In genomic region chr3:12425850-12426579, GRCh38 we compare ENCODE assay signal across 27 cellular contexts. TPM values are rescaled to one million over a fixed set of nuclear protein-coding genes. Genes with fewer than 3 reads are reported as not detected.
DNase-seq lines count a peak whose midpoint lies in the region; ATAC-seq lines count a peak whose summit lies in the region.
"Had no signal": no experiment of that assay in that cellular context is flagged by ENCODE, and none has a peak within 500 bp of the region (broad histone marks: within the 10 kb centered on the region; RNA-seq: fewer than 3 reads in every experiment).

No MANE protein-coding gene starts in this region.

- peaks cover 3% of the 10 kb centered on the region for H3K27me3 Mint-ChIP-seq in activated T-helper 2 cell treated with anti-CD3 and anti-CD28 coated beads, Interferon-gamma antibody, Interleukin-2, Interleukin-4, amounts not matched to agents 10 μg/mL and 5 μg/mL and 100 μg/mL, durations not matched to agents 14 hours and 24 hours and 36 hours (ENCODE audit: low read depth)
- peaks cover 33 to 39% of the 10 kb centered on the region in 2 donors for H3K27me3 Mint-ChIP-seq in stimulated activated naive B cell treated with anti-CD40 and anti-IgM and Interleukin-4, amounts not matched to agents 10 μg/mL and 1 μg/mL and 100 μg/mL, for 72 hours

- H3K4me1 Mint-ChIP-seq in activated T-helper 2 cell treated with anti-CD3 and anti-CD28 coated beads, Interferon-gamma antibody, Interleukin-2, Interleukin-4, amounts not matched to agents 10 μg/mL and 5 μg/mL and 100 μg/mL, durations not matched to agents 14 hours and 24 hours and 36 hours (ENCODE audit: low read depth): peaks cover 48% of the 10 kb centered on the region
- no peaks in the 10 kb centered on the region for H3K4me1 Mint-ChIP-seq in stimulated activated naive B cell treated with anti-CD40 and anti-IgM and Interleukin-4, amounts not matched to agents 10 μg/mL and 1 μg/mL and 100 μg/mL, for 72 hours
- H3K4me1 Mint-ChIP-seq: immature natural killer cell, memory B cell had no signal

- no peaks in the 10 kb centered on the region for H3K36me3 ChIP-seq in mesendoderm (ENCODE audit: control insufficient read depth, insufficient read depth, low read length)
- H3K36me3 ChIP-seq: gastroesophageal sphincter, neutrophil, tibial nerve had no signal

- H3K23ac ChIP-seq in mesendoderm (ENCODE audit: low read length): no peak overlapping the region

- no peaks in the 10 kb centered on the region for H3K79me2 ChIP-seq in mesendoderm (ENCODE audit: control insufficient read depth, insufficient read depth, low read length)

- H2BK120ac ChIP-seq in mesendoderm (ENCODE audit: low read depth, low read length): no peak overlapping the region

- H3K9ac ChIP-seq in mesendoderm (ENCODE audit: low read length): no peak overlapping the region

- peaks cover 18% of the 10 kb centered on the region for H3K36me3 Mint-ChIP-seq in activated T-helper 2 cell treated with anti-CD3 and anti-CD28 coated beads, Interferon-gamma antibody, Interleukin-2, Interleukin-4, amounts not matched to agents 10 μg/mL and 5 μg/mL and 100 μg/mL, durations not matched to agents 14 hours and 24 hours and 36 hours (ENCODE audit: low read depth)
- H3K36me3 Mint-ChIP-seq in stimulated activated naive B cell treated with anti-CD40 and anti-IgM and Interleukin-4, amounts not matched to agents 10 μg/mL and 1 μg/mL and 100 μg/mL, for 72 hours: peaks cover 5 to 6% of the 10 kb centered on the region in 2 donors
- H3K36me3 Mint-ChIP-seq: brain, immature natural killer cell, memory B cell had no signal

- H3K4me1 ChIP-seq in mesendoderm (ENCODE audit: control insufficient read depth, low read depth, low read length): peaks cover 17% of the 10 kb centered on the region

- H3K4me3 ChIP-seq in Jurkat, Clone E6-1 (ENCODE audit: low read length): no peak overlapping the region
- no peak overlapping the region for H3K4me3 ChIP-seq in mesendoderm (ENCODE audit: low read length)
- H3K4me3 ChIP-seq: gastroesophageal sphincter, tibial nerve had no signal

- H3K79me1 ChIP-seq in mesendoderm (ENCODE audit: low read length): no peaks in the 10 kb centered on the region

- H2AK5ac ChIP-seq in mesendoderm (ENCODE audit: low read length): no peak overlapping the region

- intact Hi-C loops in activated T-helper 2 cell treated with anti-CD3 and anti-CD28 coated beads, Interferon-gamma antibody, Interleukin-2, Interleukin-4, amounts not matched to agents 10 μg/mL and 5 μg/mL and 100 μg/mL, durations not matched to agents 14 hours and 24 hours and 36 hours (cut with micrococcal nuclease): loop anchor here (2.0 kb wide), 2 partner anchors 45 to 239 kb away; no protein-coding TSS in a partner anchor

- no peak overlapping the region for H3K56ac ChIP-seq in mesendoderm (ENCODE audit: low read length)

- H2BK5ac ChIP-seq in mesendoderm (ENCODE audit: low read length): no peak overlapping the region

- ATAC-seq in stimulated activated naive B cell treated with anti-CD40 and anti-IgM and Interleukin-4, amounts not matched to agents 10 μg/mL and 1 μg/mL and 100 μg/mL, for 72 hours (replicated peaks): no peak
- no peak for ATAC-seq in GM18873 (IDR thresholded peaks at IDR 0.05; ENCODE audit: low FRiP score, unreplicated experiment)
- ATAC-seq: activated CD4-positive, CD25-positive, alpha-beta regulatory T cell treated with anti-CD3 and anti-CD28 coated beads, Interleukin-2, amount 50 U/mL, for 24 hours; gastroesophageal sphincter; HCT116; left colon; sciatic nerve had no signal

- H3K27me3 ChIP-seq in mesendoderm (ENCODE audit: insufficient read depth, low read length, poor library complexity): no peaks in the 10 kb centered on the region
- H3K27me3 ChIP-seq: tibial nerve had no signal

- H3K4me3 Mint-ChIP-seq in activated T-helper 2 cell treated with anti-CD3 and anti-CD28 coated beads, Interferon-gamma antibody, Interleukin-2, Interleukin-4, amounts not matched to agents 10 μg/mL and 5 μg/mL and 100 μg/mL, durations not matched to agents 14 hours and 24 hours and 36 hours (ENCODE audit: low read depth): no peak overlapping the region
- H3K4me3 Mint-ChIP-seq in stimulated activated naive B cell treated with anti-CD40 and anti-IgM and Interleukin-4, amounts not matched to agents 10 μg/mL and 1 μg/mL and 100 μg/mL, for 72 hours: no peak overlapping the region
- H3K4me3 Mint-ChIP-seq: brain, immature natural killer cell, memory B cell had no signal

- H2BK15ac ChIP-seq in mesendoderm (replicated peaks; ENCODE audit: low read depth): no peak overlapping the region

- H3K18ac ChIP-seq in mesendoderm (ENCODE audit: low read length): no peak overlapping the region

- H4K5ac ChIP-seq in mesendoderm (ENCODE audit: low read length): no peak overlapping the region

- H3K9me3 Mint-ChIP-seq in activated T-helper 2 cell treated with anti-CD3 and anti-CD28 coated beads, Interferon-gamma antibody, Interleukin-2, Interleukin-4, amounts not matched to agents 10 μg/mL and 5 μg/mL and 100 μg/mL, durations not matched to agents 14 hours and 24 hours and 36 hours: no peaks in the 10 kb centered on the region
- H3K9me3 Mint-ChIP-seq in stimulated activated naive B cell treated with anti-CD40 and anti-IgM and Interleukin-4, amounts not matched to agents 10 μg/mL and 1 μg/mL and 100 μg/mL, for 72 hours: no peaks in the 10 kb centered on the region
- H3K9me3 Mint-ChIP-seq: immature natural killer cell, memory B cell had no signal

- peak; percentile 26 for DNase-seq in Jurkat, Clone E6-1 (ENCODE audit: low read depth, low spot score)
- DNase-seq in activated T-helper 2 cell treated with anti-CD3 and anti-CD28 coated beads, Interferon-gamma antibody, Interleukin-2, Interleukin-4, amounts not matched to agents 10 μg/mL and 5 μg/mL and 100 μg/mL, durations not matched to agents 14 hours and 24 hours and 36 hours (ENCODE audit: low spot score): no peak
- DNase-seq in mesendoderm: peak; percentile 54
- DNase-seq in stimulated activated naive B cell treated with anti-CD40 and anti-IgM and Interleukin-4, amounts not matched to agents 10 μg/mL and 1 μg/mL and 100 μg/mL, for 72 hours: no peak
- DNase-seq in NCI-H446 (lab: John Stamatoyannopoulos, UW): no peak
- no peak for DNase-seq in activated CD4-positive, CD25-positive, alpha-beta regulatory T cell treated with anti-CD3 and anti-CD28 coated beads, Interleukin-2, amount 50 U/mL, for 72 hours
- DNase-seq in NCI-H510A treated with DMSO at 0.1 percent for 48 hours (lab: John Stamatoyannopoulos, UW): no peak
- DNase-seq: activated CD4-positive, alpha-beta T cell treated with anti-CD3 and anti-CD28 coated beads, Interleukin-2, amount 50 U/mL, for 48 hours; activated CD8-positive, alpha-beta memory T cell treated with anti-CD3 and anti-CD28 coated beads, Interleukin-2, amount 50 U/mL, for 48 hours; activated naive CD4-positive, alpha-beta T cell treated with anti-CD3 and anti-CD28 coated beads, Interleukin-2, amount 50 U/mL, for 16 hours; immature natural killer cell; left colon; NCI-H146; NCI-H2107; NCI-H345; NCI-H748 treated with DMSO at 0.1 percent for 48 hours; stimulated activated CD4-positive, alpha-beta T cell treated with anti-CD3 and anti-CD28 coated beads, Interleukin-12 subunit alpha, Interleukin-12 subunit beta, amount 100 ng/mL, for 4 hours; stimulated activated CD4-positive, alpha-beta T cell treated with anti-CD3 and anti-CD28 coated beads, Interleukin-2, amount 100 ng/mL, for 48 hours had no signal

- H3K4ac ChIP-seq in mesendoderm (ENCODE audit: low read depth, low read length): no peak overlapping the region

- H4K8ac ChIP-seq in mesendoderm (ENCODE audit: low read depth, low read length): no peak overlapping the region

- no peak overlapping the region for H3K4me2 ChIP-seq in mesendoderm (ENCODE audit: low read length)

- WGBS in mesendoderm (ENCODE audit: extremely low coverage, insufficient coverage, low lambda C conversion rate): no CpG with 5 or more reads among the region's 11 CpGs

- peak overlapping the region; percentile 4 for H3K27ac Mint-ChIP-seq in activated T-helper 2 cell treated with anti-CD3 and anti-CD28 coated beads, Interferon-gamma antibody, Interleukin-2, Interleukin-4, amounts not matched to agents 10 μg/mL and 5 μg/mL and 100 μg/mL, durations not matched to agents 14 hours and 24 hours and 36 hours
- peak overlapping the region; percentile 31 for H3K27ac Mint-ChIP-seq in stimulated activated naive B cell treated with anti-CD40 and anti-IgM and Interleukin-4, amounts not matched to agents 10 μg/mL and 1 μg/mL and 100 μg/mL, for 72 hours
- H3K27ac Mint-ChIP-seq: immature natural killer cell, memory B cell had no signal

- no peak overlapping the region for H3K27ac ChIP-seq in mesendoderm (ENCODE audit: low read depth, low read length)
- H3K27ac ChIP-seq: gastroesophageal sphincter, neutrophil, tibial nerve had no signal

RNA-seq across cellular contexts. Expression of gene TSEN2, which starts 58.3 kb away (rescaled TPM):
- polyA plus RNA-seq in Jurkat, Clone E6-1 (2012; ENCODE audit: insufficient read depth, insufficient read length): 27.5 TPM
- total RNA-seq in activated T-helper 2 cell treated with anti-CD3 and anti-CD28 coated beads, Interferon-gamma antibody, Interleukin-2, Interleukin-4, amounts not matched to agents 10 μg/mL and 5 μg/mL and 100 μg/mL, durations not matched to agents 14 hours and 24 hours and 36 hours: 23.6 and 28.5 TPM in 2 replicates
- 15.6 TPM for polyA plus RNA-seq in mesendoderm (2013, experiment 1 of 2)
- 15.5 TPM for polyA plus RNA-seq in mesendoderm (2013, experiment 2 of 2)

Comparison
In these comparisons a context has a peak if more than half of its experiments do, and no peak if none do; other contexts are left out.
1. DNase-seq: peak in Jurkat, Clone E6-1 (single experiment) and mesendoderm (single experiment); none in activated T-helper 2 cell treated with anti-CD3 and anti-CD28 coated beads, Interferon-gamma antibody, Interleukin-2, Interleukin-4, amounts not matched to agents 10 μg/mL and 5 μg/mL and 100 μg/mL, durations not matched to agents 14 hours and 24 hours and 36 hours (single experiment), stimulated activated naive B cell treated with anti-CD40 and anti-IgM and Interleukin-4, amounts not matched to agents 10 μg/mL and 1 μg/mL and 100 μg/mL, for 72 hours (single experiment), NCI-H446 (0 of 2), activated CD4-positive, CD25-positive, alpha-beta regulatory T cell treated with anti-CD3 and anti-CD28 coated beads, Interleukin-2, amount 50 U/mL, for 72 hours (single experiment) and NCI-H510A treated with DMSO at 0.1 percent for 48 hours (single experiment).